ENCODE assay signal across 22 cellular contexts in the genomic region with DNA sequence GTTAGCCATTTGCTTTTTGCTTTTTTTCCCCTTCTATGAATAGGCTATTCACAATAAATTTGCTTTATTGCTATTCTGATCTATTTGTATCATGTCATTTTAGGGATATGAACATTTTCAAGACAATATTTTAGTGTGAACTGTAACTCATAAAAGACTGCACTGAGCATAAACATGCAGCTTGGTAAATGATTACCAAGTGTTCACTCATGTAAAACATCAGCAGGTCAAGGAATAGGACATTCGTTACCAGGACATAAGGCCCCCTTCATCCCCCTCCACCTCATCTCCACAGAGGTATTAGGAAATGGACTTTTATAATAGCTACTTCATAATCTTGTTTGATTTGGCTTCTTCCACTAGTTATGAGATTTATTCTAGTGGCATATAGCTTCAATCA. TPM values are rescaled to one million over a fixed set of nuclear protein-coding genes. Genes with fewer than 3 reads are reported as not detected.
DNase-seq lines count a peak whose midpoint lies in the region; ATAC-seq and TF ChIP-seq lines count a peak whose summit lies in the region.
"Had no signal": no experiment of that assay in that cellular context is flagged by ENCODE, and none has a peak within 500 bp of the region (broad histone marks: within the 10 kb centered on the region; RNA-seq: fewer than 3 reads in every experiment).

No MANE protein-coding gene starts in this region.

- in situ Hi-C loops in ACHN (cut with HindIII; ENCODE audit: low pct_ligation_motif_present, low pct_unique_long_range_greater_than_20kb, low sequenced_read_pairs), result no loop called here

- WGBS in hepatocyte (ENCODE audit: low lambda C conversion rate, missing lambda C conversion rate), result 81% methylated on average over 1 of the region's 1 CpG

- H3K4me1 Mint-ChIP-seq in chondrocyte (ENCODE audit: low read depth), result no peaks in the 10 kb centered on the region
- H3K4me1 Mint-ChIP-seq: CD4-positive, CD25-positive, alpha-beta regulatory T cell; CD8-positive, alpha-beta memory T cell; GM23338 had no signal

- no peaks in the 10 kb centered on the region for H3K36me3 ChIP-seq in hepatocyte (replicated peaks; ENCODE audit: insufficient read depth, low read depth)
- H3K36me3 ChIP-seq: BE2C had no signal

- H3K9me3 Mint-ChIP-seq in chondrocyte (ENCODE audit: low read depth), result no peaks in the 10 kb centered on the region
- H3K9me3 Mint-ChIP-seq: CD8-positive, alpha-beta memory T cell; GM23338 had no signal

- H3K27me3 ChIP-seq in hepatocyte, result no peaks in the 10 kb centered on the region
- H3K27me3 ChIP-seq: BE2C had no signal

- H3K79me2 ChIP-seq in hepatocyte, result no peaks in the 10 kb centered on the region

- no peaks in the 10 kb centered on the region for H3K9me3 ChIP-seq in hepatocyte (ENCODE audit: low read depth)
- H3K9me3 ChIP-seq: BE2C had no signal

- no peak overlapping the region for H3K27ac Mint-ChIP-seq in chondrocyte (ENCODE audit: unreplicated experiment)
- H3K27ac Mint-ChIP-seq: CD4-positive, CD25-positive, alpha-beta regulatory T cell; CD8-positive, alpha-beta memory T cell; GM23338 had no signal

- DNase-seq in ACHN, result peak; percentile 7
- DNase-seq in HuH-7.5 (ENCODE audit: low spot score), result peak; percentile 4
- DNase-seq in hepatocyte (ENCODE audit: low spot score), result no peak
- DNase-seq in left kidney (ENCODE audit: low read depth, low spot score), result peak; percentile 40
- no peak for DNase-seq in D341Med (ENCODE audit: low spot score)
- DNase-seq in activated CD4-positive, alpha-beta T cell treated with anti-CD3 and anti-CD28 coated beads for 48 hours, result no peak
- no peak for DNase-seq in chondrocyte (ENCODE audit: low spot score)
- DNase-seq: BE2C; C1 segment of cervical spinal cord; CD4-positive, CD25-positive, alpha-beta regulatory T cell; CD8-positive, alpha-beta memory T cell; COR-L47; DMS153; DND-41; EL; HCEC 1CT; KG1 had no signal

- ATAC-seq in GM19351 (IDR thresholded peaks at IDR 0.05; ENCODE audit: unreplicated experiment), result no peak
- ATAC-seq: GM12878, GM23338 had no signal

- H3K4me3 ChIP-seq in hepatocyte, result no peak overlapping the region
- H3K4me3 ChIP-seq: GM12878, GM23338 had no signal

- no peaks in the 10 kb centered on the region for H3K4me1 ChIP-seq in hepatocyte (ENCODE audit: insufficient read depth)
- H3K4me1 ChIP-seq: BE2C had no signal

- peak overlapping the region; percentile 4 for H2AFZ ChIP-seq in hepatocyte
- H2AFZ ChIP-seq: GM23338 had no signal

- H3K27me3 Mint-ChIP-seq in chondrocyte (ENCODE audit: low read depth), result peaks cover 9% of the 10 kb centered on the region
- H3K27me3 Mint-ChIP-seq: CD4-positive, CD25-positive, alpha-beta regulatory T cell had no signal

- no peak overlapping the region for H3K4me3 Mint-ChIP-seq in chondrocyte (ENCODE audit: unreplicated experiment)
- H3K4me3 Mint-ChIP-seq: CD4-positive, CD25-positive, alpha-beta regulatory T cell; CD8-positive, alpha-beta memory T cell; GM23338 had no signal

- no peak overlapping the region for H3K4me2 ChIP-seq in hepatocyte
- H3K4me2 ChIP-seq: GM23338 had no signal

- H4K20me1 ChIP-seq in hepatocyte (ENCODE audit: insufficient read depth, poor library complexity, severe bottlenecking), result no peaks in the 10 kb centered on the region

- TF ChIP-seq CTCF in hepatocyte (IDR thresholded peaks at IDR 0.05; ENCODE audit: poor library complexity) (no peak), chondrocyte (IDR thresholded peaks at IDR 0.05) (no peak)

- no peaks in the 10 kb centered on the region for H3K36me3 Mint-ChIP-seq in chondrocyte (ENCODE audit: low read depth)
- H3K36me3 Mint-ChIP-seq: CD4-positive, CD25-positive, alpha-beta regulatory T cell; CD8-positive, alpha-beta memory T cell had no signal

- H3K27ac ChIP-seq in hepatocyte, result no peak overlapping the region

- H3K9me2 ChIP-seq in hepatocyte (replicated peaks; ENCODE audit: insufficient read depth), result no peaks in the 10 kb centered on the region

RNA-seq across cellular contexts. Expression of a gene that starts 12.4 kb away (rescaled TPM):
- total RNA-seq in hepatocyte (0.24 and 0.40 TPM in 2 replicates), chondrocyte (0.05 TPM in 1 of 3 replicates, not detected in the others)
- polyA plus RNA-seq in hepatocyte, result not detected in 2 replicates
- total RNA-seq: A172; CD4-positive, CD25-positive, alpha-beta regulatory T cell; CD8-positive, alpha-beta memory T cell had no signal
- polyA plus RNA-seq: CD4-positive, CD25-positive, alpha-beta regulatory T cell; CD8-positive, alpha-beta memory T cell; GM23338 had no signal

RNA-seq across cellular contexts. Expression of a gene that starts 12.5 kb away (rescaled TPM):
- total RNA-seq in hepatocyte, result 3.3 and 5.0 TPM in 2 replicates
- 1.4 and 3.4 TPM in 2 replicates for polyA plus RNA-seq in hepatocyte
- total RNA-seq in chondrocyte, result 1.4 to 3.1 TPM (median 2.5 TPM) in 3 replicates
- total RNA-seq: CD4-positive, CD25-positive, alpha-beta regulatory T cell; CD8-positive, alpha-beta memory T cell had no signal
- polyA plus RNA-seq: CD4-positive, CD25-positive, alpha-beta regulatory T cell; CD8-positive, alpha-beta memory T cell; GM12878 had no signal

RNA-seq across cellular contexts. Expression of a gene that starts 56.1 kb away (rescaled TPM):
- 0.30 TPM in 1 of 2 replicates, not detected in the other for total RNA-seq in hepatocyte
- polyA plus RNA-seq in hepatocyte, result 0.35 TPM in 1 of 2 replicates, not detected in the other
- not detected in 3 replicates for total RNA-seq in chondrocyte
- total RNA-seq: A172; CD4-positive, CD25-positive, alpha-beta regulatory T cell; CD8-positive, alpha-beta memory T cell; G401; GM12878 had no signal
- polyA plus RNA-seq: CD4-positive, CD25-positive, alpha-beta regulatory T cell; CD8-positive, alpha-beta memory T cell; GM12878; GM23338 had no signal

Comparison
In these comparisons a context has a peak if more than half of its experiments do, and no peak if none do; other contexts are left out.
1. DNase-seq: peak in ACHN (single experiment), HuH-7.5 (single experiment) and left kidney (single experiment); none in hepatocyte (single experiment), D341Med (single experiment), activated CD4-positive, alpha-beta T cell treated with anti-CD3 and anti-CD28 coated beads for 48 hours (single experiment) and chondrocyte (single experiment).